ENCODE assay signal across 20 cellular contexts in the genomic region with DNA sequence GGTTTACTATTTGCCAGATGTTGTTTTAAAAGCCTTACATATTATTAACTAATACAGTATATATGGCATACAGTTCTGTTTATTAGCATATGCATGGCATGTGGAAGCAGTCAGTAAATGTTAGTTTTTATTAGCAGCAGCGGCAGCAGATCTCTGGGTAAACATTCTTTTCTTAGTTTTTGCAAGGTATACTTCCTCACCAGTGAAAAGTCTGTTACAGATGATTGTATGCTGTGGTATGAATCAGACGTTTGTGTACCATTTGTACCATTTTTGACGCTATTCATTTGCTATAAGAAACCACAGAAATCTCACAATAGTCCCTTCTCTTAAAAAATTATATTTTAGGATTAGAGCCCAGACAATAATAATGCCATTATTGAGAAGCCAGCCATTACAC. TPM values are rescaled to one million over a fixed set of nuclear protein-coding genes. Genes with fewer than 3 reads are reported as not detected.
DNase-seq lines count a peak whose midpoint lies in the region; ATAC-seq, FAIRE-seq and TF ChIP-seq lines count a peak whose summit lies in the region.
"Had no signal": no experiment of that assay in that cellular context is flagged by ENCODE, and none has a peak within 500 bp of the region (broad histone marks: within the 10 kb centered on the region; RNA-seq: fewer than 3 reads in every experiment).

No MANE protein-coding gene starts in this region.

- CTCF ChIA-PET in PC-3 (lab: Charles Lee): no interaction called here

- no peak overlapping the region for H3K9ac ChIP-seq in PC-3 (ENCODE audit: low read length)

- no TSS peak for BruUV-seq in PC-3 (replicated peaks; lab: Mats Ljungman, UMichigan)

- peak overlapping the region; percentile 1; the same call in 1 of the 2 replicates for H3K4me3 ChIP-seq in PC-3 (ENCODE audit: low read length)
- no peak overlapping the region for H3K4me3 ChIP-seq in choroid plexus epithelial cell (ENCODE audit: low read depth, low read length)
- H3K4me3 ChIP-seq in pancreas: no peak overlapping the region
- no peak overlapping the region for H3K4me3 ChIP-seq in uterus
- H3K4me3 ChIP-seq: breast epithelium, thyroid gland had no signal

- H3K27me3 ChIP-seq in PC-3 (ENCODE audit: low read length) (no peaks in the 10 kb centered on the region), pancreas (no peaks in the 10 kb centered on the region), uterus (no peaks in the 10 kb centered on the region)
- H3K27me3 ChIP-seq: breast epithelium, thyroid gland had no signal

- H3K36me3 ChIP-seq in PC-3 (ENCODE audit: low read depth, low read length) (no peaks in the 10 kb centered on the region), pancreas (no peaks in the 10 kb centered on the region), uterus (no peaks in the 10 kb centered on the region)
- H3K36me3 ChIP-seq: breast epithelium, thyroid gland had no signal

- H3K9me2 ChIP-seq in PC-3 (replicated peaks; ENCODE audit: low read length): no peaks in the 10 kb centered on the region

- peak; percentile 77 for DNase-seq in PC-3
- peak; percentile 81 for DNase-seq in choroid plexus epithelial cell (ENCODE audit: low read depth)
- no peak for DNase-seq in pancreas
- DNase-seq in uterus: no peak
- no peak for DNase-seq in GM10266 (ENCODE audit: extremely low spot score)
- DNase-seq: activated CD4-positive, alpha-beta T cell treated with anti-CD3 and anti-CD28 coated beads, Interleukin-2, amount 10 ng/mL, durations not matched to agents 24 days and 14 days; activated CD8-positive, alpha-beta memory T cell treated with anti-CD3 and anti-CD28 coated beads, Interleukin-2, amount 10 ng/mL, durations not matched to agents 7 days and 5 days; CD8-positive, alpha-beta T cell; DMS53; GF-D8; naive B cell; NCI-H1694; right cardiac atrium; SIG-M5; thyroid gland had no signal

- peak overlapping the region; percentile 45 for H3K4me2 ChIP-seq in PC-3 (ENCODE audit: low read length)

- H3K4me1 ChIP-seq in PC-3 (ENCODE audit: insufficient read depth, low read length): peaks cover 25% of the 10 kb centered on the region
- H3K4me1 ChIP-seq in pancreas: peaks cover 3 to 22% (median 21%) of the 10 kb centered on the region in 3 donors
- peaks cover 0 to 4% of the 10 kb centered on the region in 2 donors for H3K4me1 ChIP-seq in uterus

- WGBS in pancreas, 2 donors: 32 to 51% methylated on average over 3 of the region's 3 CpGs

- POLR2A ChIA-PET in PC-3 (lab: Charles Lee; ENCODE audit: unreplicated experiment): no interaction called here

- no peaks in the 10 kb centered on the region for H4K20me1 ChIP-seq in PC-3 (ENCODE audit: low read length)

- intact Hi-C loops in PC-3 (cut with micrococcal nuclease) (loop anchor here (2.0 to 5.0 kb wide), 3 partner anchors 45 to 240 kb away; partner anchors contain the start of gene MED21), pancreas (cut with DNase I) (no loop called here), uterus (cut with DNase I; ENCODE audit: low total_unique reads) (no loop called here)

- H3K79me2 ChIP-seq in PC-3 (ENCODE audit: low read length): peaks cover 21% of the 10 kb centered on the region

- TF ChIP-seq CTCF in PC-3 (conservative IDR thresholded peaks at IDR 0.05; ENCODE audit: low read depth, low read length): no peak
- TF ChIP-seq CTCF in choroid plexus epithelial cell (conservative IDR thresholded peaks at IDR 0.05; ENCODE audit: low read depth, low read length): no peak
- no peak for TF ChIP-seq CTCF in pancreas (IDR thresholded peaks at IDR 0.05)
- TF ChIP-seq CTCF in uterus (IDR thresholded peaks at IDR 0.05): no peak
- no peak for TF ChIP-seq CTCF in GM10266 (IDR thresholded peaks at IDR 0.05; ENCODE audit: control insufficient read depth, insufficient read depth, low read depth, missing control alignments)

- H2AFZ ChIP-seq in PC-3 (ENCODE audit: low read length): no peak overlapping the region

- FAIRE-seq in pancreas (lab: Jason Lieb, UNC): no peak
- FAIRE-seq: GM12891 had no signal

- H3F3A ChIP-seq in PC-3 (ENCODE audit: low read length, unreplicated experiment): no peaks in the 10 kb centered on the region

- H3K9me3 ChIP-seq in PC-3 (ENCODE audit: low read length): no peaks in the 10 kb centered on the region
- no peaks in the 10 kb centered on the region for H3K9me3 ChIP-seq in pancreas
- H3K9me3 ChIP-seq in uterus: no peaks in the 10 kb centered on the region
- H3K9me3 ChIP-seq: breast epithelium, thyroid gland had no signal

- H3K27ac ChIP-seq in PC-3 (ENCODE audit: low read length): peak overlapping the region; percentile 48; the same call in 1 of the 2 replicates
- H3K27ac ChIP-seq in pancreas: no peak overlapping the region
- peak overlapping the region; percentile 37 to 86 for H3K27ac ChIP-seq in uterus
- H3K27ac ChIP-seq: breast epithelium had no signal

- peak; percentile 95 for ATAC-seq in PC-3
- ATAC-seq in pancreas: peak in 3 of 4 donors; percentile 36 to 63 (median 60)
- ATAC-seq in HG02623 (IDR thresholded peaks at IDR 0.05; ENCODE audit: unreplicated experiment): no peak
- ATAC-seq in GM18517 (IDR thresholded peaks at IDR 0.05; ENCODE audit: unreplicated experiment): no peak
- ATAC-seq: activated CD8-positive, alpha-beta memory T cell treated with anti-CD3 and anti-CD28 coated beads, Interleukin-2, amount 10 ng/mL, durations not matched to agents 7 days and 5 days; activated naive CD4-positive, alpha-beta T cell treated with anti-CD3 and anti-CD28 coated beads, Interleukin-2, amount 50 U/mL, for 72 hours; CD8-positive, alpha-beta T cell; right cardiac atrium had no signal

- no peak for TF ChIP-seq POLR2A in uterus (IDR thresholded peaks at IDR 0.05)

RNA-seq across cellular contexts. Expression of gene STK38L, which starts 17.8 kb away (rescaled TPM):
- 19.4 and 32.3 TPM in 2 replicates for total RNA-seq in PC-3 (2014; rRNA removed)
- 10 to 100 TPM in 5 of 6 donors, 1 to 10 TPM in 1; 8.4 to 49.9 (median 12.4) TPM for total RNA-seq in pancreas
- 1 to 10 TPM; 6.3 to 9.7 TPM for polyA plus RNA-seq in pancreas
- 10 to 100 TPM; 26.9 to 69.3 (median 49.9) TPM for total RNA-seq in uterus

Comparison
In these comparisons a context has a peak if more than half of its experiments do, and no peak if none do; other contexts are left out.
1. ATAC-seq: peak in PC-3 (single experiment) and pancreas (3 of 4); none in HG02623 (single experiment) and GM18517 (single experiment).
2. DNase-seq: peak in PC-3 (single experiment) and choroid plexus epithelial cell (single experiment); none in pancreas (0 of 6), uterus (0 of 2) and GM10266 (single experiment).
3. H3K27ac ChIP-seq: peak in PC-3 (single experiment) and uterus (2 of 2); none in pancreas (0 of 4).